Comparison of ENCODE assay signal across 1 cellular context in genomic region chr19:33515921-33516320, GRCh38.
TF ChIP-seq lines count a peak whose summit lies in the region.

No MANE protein-coding gene starts in this region.

TF ChIP-seq in GM23338, 12 proteins besides CTCF, POLR2A, EP300 and RAD21 (continued from another document):
- TF ChIP-seq ZNF462 (CRISPR knock-in tag; IDR thresholded peaks at IDR 0.05): no peak
- TF ChIP-seq ZNF331 (CRISPR knock-in tag; IDR thresholded peaks at IDR 0.05; ENCODE audit: low read depth): no peak
- TF ChIP-seq EZH2phosphoT487 (IDR thresholded peaks at IDR 0.05; ENCODE audit: unreplicated experiment): no peak
- TF ChIP-seq REST (IDR thresholded peaks at IDR 0.05; ENCODE audit: unreplicated experiment): no peak
- TF ChIP-seq ETS1 (IDR thresholded peaks at IDR 0.05): no peak
